In the genomic region with DNA sequence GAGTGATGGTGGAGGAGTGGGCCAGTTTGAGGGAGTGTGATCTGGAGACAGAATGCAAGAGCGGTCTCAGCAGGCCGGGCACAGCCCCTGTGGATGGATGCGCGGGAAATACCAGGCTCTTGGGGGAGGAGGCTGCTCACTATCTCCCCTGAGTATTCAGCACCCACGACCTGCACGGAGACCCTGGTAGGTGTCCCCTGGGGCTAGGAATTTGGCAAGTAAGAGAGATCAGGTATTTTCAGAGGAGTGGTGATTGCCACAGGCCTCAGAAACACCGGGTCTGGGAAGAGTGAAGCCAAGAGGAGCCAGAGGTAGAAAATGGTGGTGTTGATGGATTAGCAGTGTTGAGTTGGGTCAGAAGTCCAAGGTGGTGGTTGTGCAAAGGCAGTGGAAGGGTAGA, we compare ENCODE assay signal across 4 cellular contexts.
"Had no signal": no experiment of that assay in that cellular context is flagged by ENCODE, and none has a peak within 500 bp of the region (broad histone marks: within the 10 kb centered on the region; RNA-seq: fewer than 3 reads in every experiment).

No MANE protein-coding gene starts in this region.

- ATAC-seq: GM23338 had no signal

- DNase-seq: H9, HCEC 1CT, IMR-90 had no signal

- H2AFZ ChIP-seq: GM23338 had no signal

- H3K4me3 ChIP-seq: GM23338 had no signal

- H3K4me3 Mint-ChIP-seq: GM23338, H9 had no signal

- H3K27ac Mint-ChIP-seq: GM23338, H9 had no signal

- H3K4me2 ChIP-seq: GM23338 had no signal
